8 cellular contexts compared by ENCODE assay signal in genomic region chr3:141498592-141499223, GRCh38. TPM values are rescaled to one million over a fixed set of nuclear protein-coding genes. Genes with fewer than 3 reads are reported as not detected.
DNase-seq lines count a peak whose midpoint lies in the region; ATAC-seq lines count a peak whose summit lies in the region.

No MANE protein-coding gene starts in this region.

- no peaks in the 10 kb centered on the region for H3K9me3 Mint-ChIP-seq in IgD-negative memory B cell

- ATAC-seq in GM21381 (IDR thresholded peaks at IDR 0.05; ENCODE audit: unreplicated experiment), result peak; percentile 94
- peak; percentile 82 for ATAC-seq in Right ventricle myocardium superior (ENCODE audit: poor library complexity)

- peak; percentile 93 for DNase-seq in CD1c-positive myeloid dendritic cell (ENCODE audit: extremely low spot score)
- DNase-seq in activated CD4-positive, alpha-beta T cell treated with anti-CD3 and anti-CD28 coated beads, Interleukin-2, amount 50 U/mL, for 4 hours, result peak; percentile 71 to 77
- DNase-seq in Right ventricle myocardium superior, result peak; percentile 46
- DNase-seq in stimulated activated CD8-positive, alpha-beta memory T cell treated with anti-CD3 and anti-CD28 coated beads, Interleukin-4, amount 100 ng/mL, for 1 hour (ENCODE audit: low read depth in 2 of 2, low spot score in 1 of 2), result peak; percentile 67 to 72
- no peak for DNase-seq in NCI-H1092 (lab: John Stamatoyannopoulos, UW)
- no peak for DNase-seq in NCI-H2196 treated with DMSO at 0.1 percent for 48 hours (lab: John Stamatoyannopoulos, UW; ENCODE audit: unreplicated experiment)

- H3K36me3 Mint-ChIP-seq in IgD-negative memory B cell, result peaks cover 3% of the 10 kb centered on the region

- H3K4me1 Mint-ChIP-seq in IgD-negative memory B cell, result peaks cover 26 to 46% (median 41%) of the 10 kb centered on the region in 3 donors

- H3K27ac Mint-ChIP-seq in IgD-negative memory B cell, result peak overlapping the region; percentile 83 to 97 (median 92)

- intact Hi-C loops in Right ventricle myocardium superior (cut with DNase I), result no loop called here

- no peaks in the 10 kb centered on the region for H3K27me3 Mint-ChIP-seq in IgD-negative memory B cell

- H3K4me3 Mint-ChIP-seq in IgD-negative memory B cell, result peak overlapping the region; percentile 50 to 88 (median 74)

RNA-seq across cellular contexts. Expression of gene RASA2, which starts 11.9 kb away (rescaled TPM):
- polyA plus RNA-seq in IgD-negative memory B cell, result 27.0 TPM
- total RNA-seq in Right ventricle myocardium superior, result 3.5 TPM

Comparison
In these comparisons a context has a peak if more than half of its experiments do, and no peak if none do; other contexts are left out.
1. DNase-seq: peak in CD1c-positive myeloid dendritic cell (single experiment), activated CD4-positive, alpha-beta T cell treated with anti-CD3 and anti-CD28 coated beads, Interleukin-2, amount 50 U/mL, for 4 hours (2 of 2), Right ventricle myocardium superior (single experiment) and stimulated activated CD8-positive, alpha-beta memory T cell treated with anti-CD3 and anti-CD28 coated beads, Interleukin-4, amount 100 ng/mL, for 1 hour (2 of 2); none in NCI-H1092 (single experiment) and NCI-H2196 treated with DMSO at 0.1 percent for 48 hours (single experiment).